8 cellular contexts compared by ENCODE assay signal in the genomic region with DNA sequence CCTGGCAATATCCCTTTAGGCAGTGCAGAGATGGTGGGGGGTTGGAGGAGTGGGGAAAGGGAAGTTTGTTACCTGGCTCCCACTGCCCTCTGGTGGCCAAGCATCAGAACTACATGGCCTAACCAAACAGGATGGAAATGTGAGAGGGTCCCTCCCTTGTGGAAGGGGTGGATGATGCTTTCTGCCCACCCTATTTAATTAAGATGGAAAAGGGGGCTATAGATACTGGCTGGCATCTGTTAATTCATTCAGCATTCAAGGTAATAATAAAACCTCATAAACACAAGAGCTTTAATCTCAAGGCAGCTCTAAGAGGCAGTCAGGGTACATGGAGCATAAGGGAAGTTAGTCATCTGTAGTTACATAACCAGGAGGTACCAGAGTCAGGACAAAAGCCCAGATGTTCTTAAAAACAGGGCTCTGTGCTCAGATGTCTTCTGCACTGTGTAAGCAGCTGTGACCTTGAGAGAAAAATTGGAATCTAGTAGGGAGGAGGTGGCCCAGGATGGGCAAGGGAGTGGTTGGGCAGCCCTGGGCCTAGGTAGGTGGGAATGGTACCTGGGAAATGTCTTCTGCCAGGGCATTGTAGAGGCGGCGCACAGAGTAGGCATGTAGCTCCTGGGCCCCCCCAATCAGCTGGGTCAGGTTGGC. TPM values are rescaled to one million over a fixed set of nuclear protein-coding genes. Genes with fewer than 3 reads are reported as not detected.
DNase-seq lines count a peak whose midpoint lies in the region; ATAC-seq, FAIRE-seq and TF ChIP-seq lines count a peak whose summit lies in the region.

No MANE protein-coding gene starts in this region.

- peak; percentile 47 to 66 (median 53) for DNase-seq in CD4-positive, alpha-beta memory T cell
- DNase-seq in HAP-1 (ENCODE audit: low spot score in 2 of 2) (peak; percentile 53 to 81), Panc1 (ENCODE audit: low read depth, low spot score) (no peak), heart left ventricle (no peak), H54 (ENCODE audit: insufficient read length, low spot score) (no peak)
- DNase-seq in activated naive CD4-positive, alpha-beta T cell treated with Interleukin-2 at 50 U/mL for 16 hours = peak; percentile 64
- peak; percentile 72 for DNase-seq in stimulated activated CD4-positive, alpha-beta T cell treated with anti-CD3 and anti-CD28 coated beads, Interleukin-15, amount 100 ng/mL, for 24 hours

- H3K9me3 ChIP-seq in CD4-positive, alpha-beta memory T cell (ENCODE audit: control insufficient read depth in 1 of 2, low read length in 2 of 2) = no peaks in the 10 kb centered on the region
- H3K9me3 ChIP-seq in HAP-1 = no peaks in the 10 kb centered on the region
- H3K9me3 ChIP-seq in Panc1 (ENCODE audit: control insufficient read depth, insufficient read depth, low read depth, low read length) = no peaks in the 10 kb centered on the region
- no peaks in the 10 kb centered on the region for H3K9me3 ChIP-seq in heart left ventricle

- TF ChIP-seq POLR2A in heart left ventricle (IDR thresholded peaks at IDR 0.05) = no peak
- TF ChIP-seq POLR2A in H54 (IDR thresholded peaks at IDR 0.05; ENCODE audit: low read depth, low read length) = no peak

- H3K36me3 Mint-ChIP-seq in CD4-positive, alpha-beta memory T cell = peaks cover 32 to 64% of the 10 kb centered on the region in 2 donors

- TF ChIP-seq CTCF in Panc1 (IDR thresholded peaks at IDR 0.05) (peak; percentile 90), heart left ventricle (IDR thresholded peaks at IDR 0.05) (peak; percentile 84 to 92 (median 89))

- no peaks in the 10 kb centered on the region for H3K27me3 ChIP-seq in CD4-positive, alpha-beta memory T cell (ENCODE audit: insufficient read depth, low read length)
- H3K27me3 ChIP-seq in HAP-1 (ENCODE audit: low read depth) (no peaks in the 10 kb centered on the region), Panc1 (ENCODE audit: control insufficient read depth, insufficient read depth, low read length) (no peaks in the 10 kb centered on the region), heart left ventricle (no peaks in the 10 kb centered on the region)

- intact Hi-C loops in CD4-positive, alpha-beta memory T cell (cut with micrococcal nuclease) = loop anchor here (1.0 to 2.0 kb wide), 2 partner anchors 85 to 234 kb away; no protein-coding TSS in a partner anchor
- intact Hi-C loops in Panc1 (cut with micrococcal nuclease; ENCODE audit: unreplicated experiment) = no loop called here
- intact Hi-C loops in heart left ventricle (cut with DNase I) = loop anchor here in 7 of 10 donors (1.0 to 10.0 kb wide), 6 partner anchors 84 to 298 kb away; a partner anchor contains a TSS

- POLR2A ChIA-PET in CD4-positive, alpha-beta memory T cell (lab: Charles Lee; ENCODE audit: partially characterized antibody) = interaction anchor here (1.3 to 3.5 kb wide), 3 partner anchors 11 to 518 kb away, joined by 4 to 19 read pairs (median 9); a partner anchor contains a TSS
- POLR2A ChIA-PET in Panc1 (lab: Charles Lee) = no interaction called here

- peak overlapping the region in 2 of 8 donors; percentile 44 to 51 for H3K4me3 Mint-ChIP-seq in CD4-positive, alpha-beta memory T cell

- WGBS in heart left ventricle, 4 donors = 79 to 100% (median 93%) methylated on average over 2 of the region's 2 CpGs

- no TSS peak for BruUV-seq in Panc1 (replicated peaks; lab: Mats Ljungman, UMichigan)

- peaks cover 17 to 46% (median 30%) of the 10 kb centered on the region in 4 donors for H3K4me1 Mint-ChIP-seq in CD4-positive, alpha-beta memory T cell

- H3K4me1 ChIP-seq in CD4-positive, alpha-beta memory T cell (ENCODE audit: insufficient read depth, low read length) = peaks cover 21% of the 10 kb centered on the region
- H3K4me1 ChIP-seq in HAP-1 (peaks cover 7% of the 10 kb centered on the region), Panc1 (ENCODE audit: control insufficient read depth, insufficient read depth, low read length) (no peaks in the 10 kb centered on the region; the same call in none of the 2 replicates), heart left ventricle (peaks cover 0 to 20% (median 8%) of the 10 kb centered on the region in 12 donors)

- ATAC-seq in Panc1 = no peak
- ATAC-seq in heart left ventricle = peak in 1 of 4 donors; percentile 31
- no peak for ATAC-seq in HG02852 (IDR thresholded peaks at IDR 0.05; ENCODE audit: unreplicated experiment)

- H3K27ac ChIP-seq in CD4-positive, alpha-beta memory T cell (ENCODE audit: low read depth, low read length) = no peak overlapping the region
- H3K27ac ChIP-seq in Panc1 (ENCODE audit: low read length) (no peak overlapping the region), heart left ventricle (peak overlapping the region in 1 of 12 donors; percentile 15)

- H3K9me3 Mint-ChIP-seq in CD4-positive, alpha-beta memory T cell = no peaks in the 10 kb centered on the region

- no peak overlapping the region for H3K4me3 ChIP-seq in CD4-positive, alpha-beta memory T cell (ENCODE audit: low read length in 2 of 2)
- H3K4me3 ChIP-seq in HAP-1 = no peak overlapping the region
- no peak overlapping the region for H3K4me3 ChIP-seq in Panc1 (ENCODE audit: low read depth in 2 of 2, low read length in 2 of 2)
- H3K4me3 ChIP-seq in heart left ventricle = no peak overlapping the region

- in situ Hi-C loops in HAP-1 (cut with MboI; ENCODE audit: low sequenced_read_pairs) (loop anchor here (5.0 kb wide), 1 partner anchor 81 kb away; no protein-coding TSS in a partner anchor), Panc1 (cut with HindIII; ENCODE audit: low pct_unique_long_range_greater_than_20kb, low sequenced_read_pairs) (no loop called here)

- peak overlapping the region in 6 of 7 donors; percentile 16 to 81 (median 70) for H3K27ac Mint-ChIP-seq in CD4-positive, alpha-beta memory T cell

- peaks cover 72% of the 10 kb centered on the region for H3K36me3 ChIP-seq in CD4-positive, alpha-beta memory T cell (ENCODE audit: insufficient read depth, low read length)
- H3K36me3 ChIP-seq in HAP-1 (replicated peaks) (peaks cover 54% of the 10 kb centered on the region), Panc1 (ENCODE audit: control insufficient read depth, insufficient read depth, low read length) (no peaks in the 10 kb centered on the region), heart left ventricle (peaks cover 0 to 75% (median 17%) of the 10 kb centered on the region in 9 donors)

- CTCF ChIA-PET in CD4-positive, alpha-beta memory T cell (lab: Charles Lee; ENCODE audit: partially characterized antibody) = interaction anchor here (0.9 to 9.5 kb wide), 13 partner anchors 9 to 260 kb away, joined by 3 to 174 read pairs (median 4); a partner anchor contains a TSS
- CTCF ChIA-PET in Panc1 (lab: Charles Lee) = interaction anchor here (0.7 kb wide), 1 partner anchor 260 kb away, joined by 3 read pairs; no protein-coding TSS in a partner anchor

- no peak for FAIRE-seq in H54 (lab: Jason Lieb, UNC)

- H3K27me3 Mint-ChIP-seq in CD4-positive, alpha-beta memory T cell = no peaks in the 10 kb centered on the region

RNA-seq across cellular contexts. Expression of a gene that starts 4.6 kb away (rescaled TPM):
- total RNA-seq in CD4-positive, alpha-beta memory T cell = 100 to 1,000 TPM; 492 to 498 TPM
- 100 to 1,000 TPM in 1 of 2 donors, 10 to 100 TPM in 1; 65.7 to 108 TPM for polyA plus RNA-seq in CD4-positive, alpha-beta memory T cell
- total RNA-seq in Panc1 (2021; ENCODE audit: unreplicated experiment) (61.6 TPM), heart left ventricle (10 to 100 TPM in 5 of 9 donors, 1 to 10 TPM in 4; 7.2 to 33.8 (median 11.6) TPM)
- 42.1 TPM for polyA plus RNA-seq in Panc1 (2012; ENCODE audit: insufficient read length)
- polyA plus RNA-seq in heart left ventricle = 10 to 100 TPM in 1 of 2 donors, 1 to 10 TPM in 1; 8.8 to 16.6 TPM

RNA-seq across cellular contexts. Expression of a gene that starts 6.9 kb away (rescaled TPM):
- total RNA-seq in CD4-positive, alpha-beta memory T cell = 10 to 100 TPM; 25.6 to 26.2 TPM
- 10 to 100 TPM; 10.9 to 15.5 TPM for polyA plus RNA-seq in CD4-positive, alpha-beta memory T cell
- 13.3 TPM for total RNA-seq in Panc1 (2021; ENCODE audit: unreplicated experiment)
- polyA plus RNA-seq in Panc1 (2012; ENCODE audit: insufficient read length) = 5.1 TPM
- 10 to 100 TPM; 13.0 to 30.9 (median 18.9) TPM for total RNA-seq in heart left ventricle
- 10 to 100 TPM in 1 of 2 donors, 1 to 10 TPM in 1; 9.1 to 28.7 TPM for polyA plus RNA-seq in heart left ventricle

RNA-seq across cellular contexts. Expression of a gene that starts 11.4 kb away (rescaled TPM):
- total RNA-seq in CD4-positive, alpha-beta memory T cell = under 1 TPM; 0.35 to 0.36 TPM
- polyA plus RNA-seq in CD4-positive, alpha-beta memory T cell = not detected
- 2.4 TPM for total RNA-seq in Panc1 (2021; ENCODE audit: unreplicated experiment)
- 4.5 TPM for polyA plus RNA-seq in Panc1 (2012; ENCODE audit: insufficient read length)
- total RNA-seq in heart left ventricle = 1 to 10 TPM in 3 of 9 donors, under 1 TPM in 6; 0.47 to 2.3 (median 0.88) TPM
- under 1 TPM; 0.24 to 0.88 TPM for polyA plus RNA-seq in heart left ventricle

RNA-seq across cellular contexts. Expression of a gene that starts 15.6 kb away (rescaled TPM):
- total RNA-seq in CD4-positive, alpha-beta memory T cell = not detected
- polyA plus RNA-seq in CD4-positive, alpha-beta memory T cell = under 1 TPM in 1 of 2 donors, not detected in 1; 0.08 TPM
- total RNA-seq in Panc1 (2021; ENCODE audit: unreplicated experiment) = 0.05 TPM
- not detected for polyA plus RNA-seq in Panc1 (2012; ENCODE audit: insufficient read length)
- under 1 TPM in 8 of 9 donors, not detected in 1; 0.10 to 0.59 (median 0.26) TPM for total RNA-seq in heart left ventricle
- under 1 TPM; 0.12 to 0.23 TPM for polyA plus RNA-seq in heart left ventricle

Comparison
In these comparisons a context has a peak if more than half of its experiments do, and no peak if none do; other contexts are left out.
1. DNase-seq: peak in CD4-positive, alpha-beta memory T cell (5 of 5), HAP-1 (2 of 2), activated naive CD4-positive, alpha-beta T cell treated with Interleukin-2 at 50 U/mL for 16 hours (single experiment) and stimulated activated CD4-positive, alpha-beta T cell treated with anti-CD3 and anti-CD28 coated beads, Interleukin-15, amount 100 ng/mL, for 24 hours (single experiment); none in Panc1 (single experiment), heart left ventricle (0 of 5) and H54 (single experiment).